ENCODE assay signal across 10 cellular contexts in genomic region chr2:112092286-112093041, GRCh38. TPM values are rescaled to one million over a fixed set of nuclear protein-coding genes. Genes with fewer than 3 reads are reported as not detected.
DNase-seq lines count a peak whose midpoint lies in the region; ATAC-seq and TF ChIP-seq lines count a peak whose summit lies in the region.
"Had no signal": no experiment of that assay in that cellular context is flagged by ENCODE, and none has a peak within 500 bp of the region (broad histone marks: within the 10 kb centered on the region; RNA-seq: fewer than 3 reads in every experiment).

No MANE protein-coding gene starts in this region.

- ATAC-seq in memory B cell (ENCODE audit: low read depth) (no peak), GM18517 (IDR thresholded peaks at IDR 0.05; ENCODE audit: unreplicated experiment) (no peak)

- H3K36me3 Mint-ChIP-seq in memory B cell, result peaks cover 38% of the 10 kb centered on the region

- no peaks in the 10 kb centered on the region for H3K27me3 ChIP-seq in AG04450 (ENCODE audit: control insufficient read depth, insufficient read depth, low read length)
- H3K27me3 ChIP-seq in mammary epithelial cell (ENCODE audit: insufficient read depth, low read length), result no peaks in the 10 kb centered on the region
- H3K27me3 ChIP-seq in HAP-1 (ENCODE audit: low read depth), result no peaks in the 10 kb centered on the region

- no peaks in the 10 kb centered on the region for H4K20me1 ChIP-seq in mammary epithelial cell (ENCODE audit: insufficient read depth, low read length)

- intact Hi-C loops in mammary epithelial cell (cut with micrococcal nuclease), result no loop called here

- no peak overlapping the region for H3K4me3 Mint-ChIP-seq in memory B cell

- no peak for TF ChIP-seq CTCF in AG04450 (IDR thresholded peaks at IDR 0.05; ENCODE audit: low read depth, low read length)
- TF ChIP-seq CTCF in mammary epithelial cell (conservative IDR thresholded peaks at IDR 0.05 in 1 of 2, IDR thresholded peaks at IDR 0.05 in 1 of 2; ENCODE audit: extremely low read depth in 1 of 2, insufficient read depth in 1 of 2, low read depth in 1 of 2, low read length in 2 of 2), result no peak

- H3K9ac ChIP-seq in mammary epithelial cell (ENCODE audit: insufficient read depth, low read length), result no peak overlapping the region
- H3K9ac ChIP-seq: parathyroid adenoma had no signal

- no peaks in the 10 kb centered on the region for H3K9me3 Mint-ChIP-seq in memory B cell

- in situ Hi-C loops in mammary epithelial cell (cut with MboI; ENCODE audit: low sequenced_read_pairs in 2 of 2), result no loop called here
- in situ Hi-C loops in HAP-1 (cut with MboI; ENCODE audit: low sequenced_read_pairs), result no loop called here

- no peaks in the 10 kb centered on the region for H3K4me1 ChIP-seq in mammary epithelial cell (ENCODE audit: insufficient read depth, low read length)
- H3K4me1 ChIP-seq in HAP-1, result no peaks in the 10 kb centered on the region
- H3K4me1 ChIP-seq: parathyroid adenoma had no signal

- 88% methylated on average over 6 of the region's 6 CpGs for WGBS in mammary epithelial cell (ENCODE audit: low coverage, missing lambda C conversion rate)

- H3K4me3 ChIP-seq in AG04450 (ENCODE audit: low read depth, low read length), result no peak overlapping the region
- no peak overlapping the region for H3K4me3 ChIP-seq in mammary epithelial cell (replicated peaks in 1 of 3; ENCODE audit: insufficient read depth in 1 of 3, low read depth in 2 of 3, low read length in 3 of 3)
- H3K4me3 ChIP-seq in HAP-1, result no peak overlapping the region

- peak overlapping the region; percentile 80 for H3K27ac ChIP-seq in AG04450 (ENCODE audit: low read depth, low read length)
- H3K27ac ChIP-seq in mammary epithelial cell (ENCODE audit: insufficient read depth, low read depth, low read length), result no peak overlapping the region
- H3K27ac ChIP-seq: parathyroid adenoma had no signal

- POLR2A ChIA-PET in AG04450 (lab: Yijun Ruan, JAX), result interaction anchor here (1.9 kb wide), 1 partner anchor 38 kb away, joined by 7 read pairs; the partner anchor contains the start of gene TMEM87B

- peak overlapping the region; percentile 33 for H3K27ac Mint-ChIP-seq in memory B cell

- CTCF ChIA-PET in AG04450 (lab: Charles Lee), result interaction anchor here (1.6 kb wide), 1 partner anchor 25 kb away, joined by 3 read pairs; no protein-coding TSS in a partner anchor
- CTCF ChIA-PET in mammary epithelial cell (lab: Charles Lee; ENCODE audit: low non-redundant PET), result no interaction called here

- no peaks in the 10 kb centered on the region for H3K79me2 ChIP-seq in mammary epithelial cell (ENCODE audit: insufficient read depth, low read length)
- H3K79me2 ChIP-seq: parathyroid adenoma had no signal

- peaks cover 14% of the 10 kb centered on the region for H3K4me1 Mint-ChIP-seq in memory B cell

- no peak overlapping the region for H3K4me2 ChIP-seq in mammary epithelial cell (ENCODE audit: insufficient read depth, low read depth, low read length)

- no peak overlapping the region for H2AFZ ChIP-seq in mammary epithelial cell (ENCODE audit: low read depth, low read length)
- H2AFZ ChIP-seq: parathyroid adenoma had no signal

- no peaks in the 10 kb centered on the region for H3K27me3 Mint-ChIP-seq in memory B cell

- H3K36me3 ChIP-seq in mammary epithelial cell (ENCODE audit: insufficient read depth, low read length), result peaks cover 17% of the 10 kb centered on the region
- peaks cover 8% of the 10 kb centered on the region; the same call in 1 of the 2 replicates for H3K36me3 ChIP-seq in HAP-1 (replicated peaks)

- H3K9me3 ChIP-seq in AG04450 (ENCODE audit: control insufficient read depth, insufficient read depth, low read length) (no peaks in the 10 kb centered on the region; the same call in 1 of the 2 replicates), mammary epithelial cell (replicated peaks; ENCODE audit: insufficient read depth, low read length) (no peaks in the 10 kb centered on the region), HAP-1 (no peaks in the 10 kb centered on the region)

- peak; percentile 37 for DNase-seq in AG04450 (ENCODE audit: low read depth, low spot score)
- DNase-seq in HPDE6-E6E7 (ENCODE audit: extremely low spot score), result peak; percentile 58
- peak; percentile 58 for DNase-seq in mammary epithelial cell
- DNase-seq in memory B cell (ENCODE audit: low spot score in 2 of 2), result no peak
- DNase-seq in NCI-H345 treated with DMSO at 0.1 percent for 48 hours (lab: John Stamatoyannopoulos, UW; ENCODE audit: unreplicated experiment), result no peak
- DNase-seq in NCI-H82 treated with DMSO at 0.1 percent for 48 hours (lab: John Stamatoyannopoulos, UW; ENCODE audit: unreplicated experiment), result no peak
- no peak for DNase-seq in HAP-1 (ENCODE audit: low spot score in 2 of 2)
- DNase-seq: amygdala had no signal

- dilution Hi-C loops in mammary epithelial cell (cut with HindIII; ENCODE audit: low sequenced_read_pairs), result no loop called here

- BruUV-seq in mammary epithelial cell (replicated peaks; lab: Mats Ljungman, UMichigan), result no TSS peak

RNA-seq across cellular contexts. Expression of gene TMEM87B, which starts 37.4 kb away (rescaled TPM):
- 18.1 and 24.5 TPM in 2 replicates for polyA plus RNA-seq in AG04450 (2011; rRNA removed)
- 10.9 and 18.0 TPM in 2 replicates for polyA minus RNA-seq in AG04450 (2011; rRNA and poly(A)+ RNA removed)
- 10 to 100 TPM; 35.0 to 51.7 TPM for total RNA-seq in mammary epithelial cell
- polyA plus RNA-seq in mammary epithelial cell, result 10.8 TPM
- polyA minus RNA-seq in mammary epithelial cell, result 22.3 TPM

RNA-seq across cellular contexts. Expression of gene FBLN7, which starts 45.7 kb away (rescaled TPM):
- polyA plus RNA-seq in AG04450 (2011; rRNA removed) (0.22 and 0.37 TPM in 2 replicates), mammary epithelial cell (0.18 TPM)
- 0.23 TPM in 1 of 2 replicates, not detected in the other for polyA minus RNA-seq in AG04450 (2011; rRNA and poly(A)+ RNA removed)
- total RNA-seq in mammary epithelial cell, result 1 to 10 TPM in 1 of 2 donors, under 1 TPM in 1; 0.21 to 1.5 TPM
- not detected for polyA minus RNA-seq in mammary epithelial cell

Comparison
In these comparisons a context has a peak if more than half of its experiments do, and no peak if none do; other contexts are left out.
1. DNase-seq: peak in AG04450 (single experiment), HPDE6-E6E7 (single experiment) and mammary epithelial cell (single experiment); none in memory B cell (0 of 2), NCI-H345 treated with DMSO at 0.1 percent for 48 hours (single experiment), NCI-H82 treated with DMSO at 0.1 percent for 48 hours (single experiment) and HAP-1 (0 of 2).